In genomic region chr10:99937630-99938029, GRCh38 we compare ENCODE assay signal across 19 cellular contexts.
DNase-seq lines count a peak whose midpoint lies in the region; ATAC-seq lines count a peak whose summit lies in the region.
"Had no signal": no experiment of that assay in that cellular context is flagged by ENCODE, and none has a peak within 500 bp of the region (broad histone marks: within the 10 kb centered on the region; RNA-seq: fewer than 3 reads in every experiment).

No MANE protein-coding gene starts in this region.

- peaks cover 6% of the 10 kb centered on the region for H3K36me3 Mint-ChIP-seq in activated naive CD8-positive, alpha-beta T cell treated with anti-CD3 and anti-CD28 coated beads, Interleukin-2, amount 10 ng/mL, durations not matched to agents 7 days and 5 days
- peaks cover 9% of the 10 kb centered on the region for H3K36me3 Mint-ChIP-seq in activated naive CD8-positive, alpha-beta T cell treated with anti-CD3 and anti-CD28 coated beads for 36 hours

- peaks cover 4% of the 10 kb centered on the region for H3K9me3 Mint-ChIP-seq in activated naive CD8-positive, alpha-beta T cell treated with anti-CD3 and anti-CD28 coated beads, Interleukin-2, amount 10 ng/mL, durations not matched to agents 7 days and 5 days
- no peaks in the 10 kb centered on the region for H3K9me3 Mint-ChIP-seq in activated naive CD8-positive, alpha-beta T cell treated with anti-CD3 and anti-CD28 coated beads for 36 hours
- H3K9me3 Mint-ChIP-seq: T-helper 1 cell treated with Interleukin-12 subunit alpha and Interleukin-12 subunit beta and Interleukin-4 antibody, amounts not matched to agents 30 μg/mL and 1 μg/mL, for 36 hours had no signal

- intact Hi-C loops in left colon (cut with DNase I, micrococcal nuclease): no loop called here

- peaks cover 3% of the 10 kb centered on the region for H3K4me1 Mint-ChIP-seq in activated naive CD8-positive, alpha-beta T cell treated with anti-CD3 and anti-CD28 coated beads, Interleukin-2, amount 10 ng/mL, durations not matched to agents 7 days and 5 days
- no peaks in the 10 kb centered on the region for H3K4me1 Mint-ChIP-seq in activated naive CD8-positive, alpha-beta T cell treated with anti-CD3 and anti-CD28 coated beads for 36 hours

- H3K27me3 Mint-ChIP-seq in activated naive CD8-positive, alpha-beta T cell treated with anti-CD3 and anti-CD28 coated beads, Interleukin-2, amount 10 ng/mL, durations not matched to agents 7 days and 5 days: no peaks in the 10 kb centered on the region
- no peaks in the 10 kb centered on the region for H3K27me3 Mint-ChIP-seq in activated naive CD8-positive, alpha-beta T cell treated with anti-CD3 and anti-CD28 coated beads for 36 hours

- DNase-seq in activated naive CD8-positive, alpha-beta T cell treated with anti-CD3 and anti-CD28 coated beads, Interleukin-2, amount 10 ng/mL, durations not matched to agents 7 days and 5 days: no peak
- DNase-seq in activated naive CD8-positive, alpha-beta T cell treated with anti-CD3 and anti-CD28 coated beads for 36 hours: no peak
- no peak for DNase-seq in left colon
- no peak for DNase-seq in NCI-H1092 (lab: John Stamatoyannopoulos, UW)
- DNase-seq in HCEC 1CT: no peak
- DNase-seq in dedifferentiated amniotic fluid mesenchymal stem cell (ENCODE audit: extremely low spot score): no peak
- DNase-seq: ACHN; activated CD4-positive, alpha-beta T cell treated with anti-CD3 and anti-CD28 coated beads for 1 hour; activated T-cell treated with anti-CD3 and anti-CD28 coated beads, Interleukin-2, amount 50 U/mL, for 48 hours; amniotic stem cell; cerebellar nuclear complex; lower lobe of right lung; NCI-H2107; NCI-H774; nephron progenitor cell; retina had no signal

- POLR2A ChIA-PET in activated naive CD8-positive, alpha-beta T cell treated with anti-CD3 and anti-CD28 coated beads, Interleukin-2, amount 10 ng/mL, durations not matched to agents 7 days and 5 days (lab: Charles Lee): no interaction called here

- peak overlapping the region; percentile 8 for H3K27ac Mint-ChIP-seq in activated naive CD8-positive, alpha-beta T cell treated with anti-CD3 and anti-CD28 coated beads, Interleukin-2, amount 10 ng/mL, durations not matched to agents 7 days and 5 days
- H3K27ac Mint-ChIP-seq in activated naive CD8-positive, alpha-beta T cell treated with anti-CD3 and anti-CD28 coated beads for 36 hours: no peak overlapping the region
- H3K27ac Mint-ChIP-seq: nephron progenitor cell; T-helper 1 cell treated with Interleukin-12 subunit alpha and Interleukin-12 subunit beta and Interleukin-4 antibody, amounts not matched to agents 30 μg/mL and 1 μg/mL, for 36 hours had no signal

- no peak for ATAC-seq in activated naive CD8-positive, alpha-beta T cell treated with anti-CD3 and anti-CD28 coated beads, Interleukin-2, amount 10 ng/mL, durations not matched to agents 7 days and 5 days (ENCODE audit: low read depth)
- peak; percentile 47 for ATAC-seq in HG03342 (IDR thresholded peaks at IDR 0.05; ENCODE audit: unreplicated experiment)
- peak; percentile 54 for ATAC-seq in left colon
- no peak for ATAC-seq in HG02571 (IDR thresholded peaks at IDR 0.05; ENCODE audit: unreplicated experiment)
- ATAC-seq: lower lobe of right lung had no signal

- H3K4me3 Mint-ChIP-seq in activated naive CD8-positive, alpha-beta T cell treated with anti-CD3 and anti-CD28 coated beads, Interleukin-2, amount 10 ng/mL, durations not matched to agents 7 days and 5 days: no peak overlapping the region
- no peak overlapping the region for H3K4me3 Mint-ChIP-seq in activated naive CD8-positive, alpha-beta T cell treated with anti-CD3 and anti-CD28 coated beads for 36 hours
- H3K4me3 Mint-ChIP-seq: nephron progenitor cell; T-helper 1 cell treated with Interleukin-12 subunit alpha and Interleukin-12 subunit beta and Interleukin-4 antibody, amounts not matched to agents 30 μg/mL and 1 μg/mL, for 36 hours had no signal

Comparison
In these comparisons a context has a peak if more than half of its experiments do, and no peak if none do; other contexts are left out.
1. ATAC-seq: peak in HG03342 (single experiment) and left colon (single experiment); none in activated naive CD8-positive, alpha-beta T cell treated with anti-CD3 and anti-CD28 coated beads, Interleukin-2, amount 10 ng/mL, durations not matched to agents 7 days and 5 days (single experiment) and HG02571 (single experiment).